11 cellular contexts compared by ENCODE assay signal in genomic region chr15:101174152-101174920, GRCh38.
DNase-seq lines count a peak whose midpoint lies in the region; ATAC-seq and TF ChIP-seq lines count a peak whose summit lies in the region.
"Had no signal": no experiment of that assay in that cellular context is flagged by ENCODE, and none has a peak within 500 bp of the region (broad histone marks: within the 10 kb centered on the region; RNA-seq: fewer than 3 reads in every experiment).

No MANE protein-coding gene starts in this region.

- H3K27ac Mint-ChIP-seq in T-helper 1 cell treated with Interleukin-12 subunit alpha and Interleukin-12 subunit beta and Interleukin-4 antibody, amounts not matched to agents 30 μg/mL and 1 μg/mL, for 36 hours: peak overlapping the region; percentile 29
- peak overlapping the region; percentile 71 for H3K27ac Mint-ChIP-seq in central memory CD8-positive, alpha-beta T cell (ENCODE audit: low read depth)

- H3K4me3 Mint-ChIP-seq in T-helper 1 cell treated with Interleukin-12 subunit alpha and Interleukin-12 subunit beta and Interleukin-4 antibody, amounts not matched to agents 30 μg/mL and 1 μg/mL, for 36 hours: no peak overlapping the region
- H3K4me3 Mint-ChIP-seq in central memory CD8-positive, alpha-beta T cell: no peak overlapping the region

- H3K4me1 ChIP-seq in neutrophil (ENCODE audit: control insufficient read depth in 1 of 2, insufficient read depth in 1 of 2, low read depth in 1 of 2, low read length in 1 of 2): peaks cover 63 to 72% of the 10 kb centered on the region in 2 experiments

- no peak overlapping the region for H3K4me3 ChIP-seq in HL-60 (replicated peaks; ENCODE audit: insufficient read depth, low read length)
- H3K4me3 ChIP-seq in neutrophil (ENCODE audit: low read depth in 1 of 2, low read length in 1 of 2): peak overlapping the region in 1 of 2 experiments; percentile 58
- H3K4me3 ChIP-seq in lower leg skin (ENCODE audit: low read depth, poor library complexity, severe bottlenecking): no peak overlapping the region
- H3K4me3 ChIP-seq: SK-N-MC had no signal

- H3K27me3 ChIP-seq in HL-60 (ENCODE audit: insufficient read depth, poor library complexity, severe bottlenecking) (no peaks in the 10 kb centered on the region), neutrophil (no peaks in the 10 kb centered on the region)

- no peak for TF ChIP-seq POLR2A in lower leg skin (IDR thresholded peaks at IDR 0.05)

- H3K9me3 ChIP-seq in neutrophil: no peaks in the 10 kb centered on the region

- DNase-seq in T-helper 1 cell (no peak), HL-60 (ENCODE audit: low read depth in 1 of 2, low spot score in 1 of 2) (peak in 1 of 2 experiments; percentile 42), pons (ENCODE audit: low spot score) (no peak), NCI-H1436 treated with DMSO at 0.1 percent for 48 hours (lab: John Stamatoyannopoulos, UW) (no peak), lower leg skin (ENCODE audit: low spot score in 2 of 2) (no peak)
- DNase-seq in central memory CD8-positive, alpha-beta T cell (ENCODE audit: low spot score in 2 of 2): no peak
- DNase-seq: activated CD4-positive, CD25-positive, alpha-beta regulatory T cell; activated T-cell treated with anti-CD3 and anti-CD28 coated beads, Interleukin-2, amount 50 U/mL, for 48 hours had no signal

- H3K4me1 Mint-ChIP-seq in T-helper 1 cell treated with Interleukin-12 subunit alpha and Interleukin-12 subunit beta and Interleukin-4 antibody, amounts not matched to agents 30 μg/mL and 1 μg/mL, for 36 hours (ENCODE audit: low read depth): peaks cover 43% of the 10 kb centered on the region
- H3K4me1 Mint-ChIP-seq in central memory CD8-positive, alpha-beta T cell: peaks cover 26% of the 10 kb centered on the region

- TF ChIP-seq CTCF in HL-60 (IDR thresholded peaks at IDR 0.05; ENCODE audit: insufficient read depth, low read length): no peak
- no peak for TF ChIP-seq CTCF in neutrophil (IDR thresholded peaks at IDR 0.05)
- no peak for TF ChIP-seq CTCF in lower leg skin (IDR thresholded peaks at IDR 0.05)

- peak overlapping the region; percentile 54 for H3K27ac ChIP-seq in HL-60 (replicated peaks)
- peak overlapping the region; percentile 95 for H3K27ac ChIP-seq in neutrophil
- H3K27ac ChIP-seq: SK-N-MC had no signal

- no peak for ATAC-seq in central memory CD8-positive, alpha-beta T cell (replicated peaks; ENCODE audit: extremely low read depth, poor library complexity, severe bottlenecking)

- intact Hi-C loops in lower leg skin (cut with DNase I; ENCODE audit: low total_unique reads): no loop called here

- no peaks in the 10 kb centered on the region for H3K9me3 Mint-ChIP-seq in T-helper 1 cell treated with Interleukin-12 subunit alpha and Interleukin-12 subunit beta and Interleukin-4 antibody, amounts not matched to agents 30 μg/mL and 1 μg/mL, for 36 hours
- H3K9me3 Mint-ChIP-seq in central memory CD8-positive, alpha-beta T cell: no peaks in the 10 kb centered on the region

- peaks cover 46% of the 10 kb centered on the region for H3K36me3 Mint-ChIP-seq in T-helper 1 cell treated with Interleukin-12 subunit alpha and Interleukin-12 subunit beta and Interleukin-4 antibody, amounts not matched to agents 30 μg/mL and 1 μg/mL, for 36 hours (ENCODE audit: low read depth)
- H3K36me3 Mint-ChIP-seq in central memory CD8-positive, alpha-beta T cell (ENCODE audit: insufficient read depth): peaks cover 8% of the 10 kb centered on the region

- H3K27me3 Mint-ChIP-seq in T-helper 1 cell treated with Interleukin-12 subunit alpha and Interleukin-12 subunit beta and Interleukin-4 antibody, amounts not matched to agents 30 μg/mL and 1 μg/mL, for 36 hours (ENCODE audit: low read depth): no peaks in the 10 kb centered on the region
- H3K27me3 Mint-ChIP-seq in central memory CD8-positive, alpha-beta T cell: no peaks in the 10 kb centered on the region

- H3K36me3 ChIP-seq in neutrophil: peaks cover 10% of the 10 kb centered on the region

- WGBS in lower leg skin, 2 donors: 59 to 69% methylated on average over 29 of the region's 29 CpGs
